Comparison of ENCODE assay signal across 1 cellular context in the genomic region with DNA sequence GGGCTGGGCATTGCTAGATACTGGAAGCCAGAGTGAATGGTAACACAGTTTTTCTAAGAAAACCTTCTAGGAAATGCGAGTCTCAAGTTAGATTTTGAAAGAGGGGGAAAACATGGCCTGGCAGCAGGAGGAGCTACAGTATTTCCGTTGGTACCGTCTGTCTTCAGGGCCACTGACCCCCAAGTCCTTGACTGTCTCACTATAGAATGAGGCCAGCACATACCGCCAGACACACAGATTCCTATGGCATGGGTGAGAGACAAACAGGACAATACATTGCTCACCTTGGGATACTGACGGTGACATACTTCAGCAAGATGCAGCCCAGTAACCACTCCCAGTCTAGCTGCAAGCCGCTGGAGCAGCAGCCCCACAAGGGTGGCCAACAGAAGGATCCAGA.
TF ChIP-seq lines count a peak whose summit lies in the region.

No MANE protein-coding gene starts in this region.

TF ChIP-seq in HepG2, 621 proteins besides CTCF, POLR2A, EP300 and RAD21:
- TF ChIP-seq SMAD3 (CRISPR knock-in tag; IDR thresholded peaks at IDR 0.05) (no peak), BCL6 (CRISPR knock-in tag; IDR thresholded peaks at IDR 0.05) (peak; percentile 47), SAFB2 (CRISPR knock-in tag; IDR thresholded peaks at IDR 0.05; ENCODE audit: borderline replicate concordance, low read depth) (no peak), SMC3 (IDR thresholded peaks at IDR 0.05; ENCODE audit: low read length) (0 out of 2 replicates have a peak, but pooled peaks have one; percentile 1), STAG1 (CRISPR knock-in tag; IDR thresholded peaks at IDR 0.05) (peak; percentile 32)
